In genomic region chr14:36091096-36091495, GRCh38 we compare ENCODE assay signal across 8 cellular contexts.
DNase-seq lines count a peak whose midpoint lies in the region; ATAC-seq and TF ChIP-seq lines count a peak whose summit lies in the region.

No MANE protein-coding gene starts in this region.

- no peaks in the 10 kb centered on the region for H3K27me3 ChIP-seq in BJ (ENCODE audit: control insufficient read depth, insufficient read depth, low read length)

- intact Hi-C loops in left ventricle myocardium superior (cut with micrococcal nuclease), result no loop called here

- H3K36me3 ChIP-seq in BJ (ENCODE audit: control insufficient read depth, insufficient read depth, low read length), result no peaks in the 10 kb centered on the region

- peak; percentile 89 for DNase-seq in BJ (ENCODE audit: low read depth)
- peak; percentile 4 for DNase-seq in GOT3 (lab: John Stamatoyannopoulos, UW)
- DNase-seq in NCI-H2227 (lab: John Stamatoyannopoulos, UW; ENCODE audit: unreplicated experiment), result peak; percentile 67
- no peak for DNase-seq in left ventricle myocardium superior
- DNase-seq in UCSD-AML1 (lab: John Stamatoyannopoulos, UW; ENCODE audit: unreplicated experiment), result no peak
- DNase-seq in NCI-H128 (lab: John Stamatoyannopoulos, UW; ENCODE audit: unreplicated experiment), result no peak
- no peak for DNase-seq in inferior parietal cortex (ENCODE audit: extremely low spot score)

- peak; percentile 81 for ATAC-seq in left ventricle myocardium superior
- no peak for ATAC-seq in GM19351 (IDR thresholded peaks at IDR 0.05; ENCODE audit: unreplicated experiment)

- TF ChIP-seq CTCF in BJ (IDR thresholded peaks at IDR 0.05; ENCODE audit: insufficient read depth, low read depth, low read length), result no peak

- POLR2A ChIA-PET in BJ (lab: Charles Lee), result no interaction called here

- no peak overlapping the region for H3K4me3 ChIP-seq in BJ (ENCODE audit: low read depth, low read length)

- CTCF ChIA-PET in BJ (lab: Yijun Ruan, JAX), result interaction anchor here (0.7 to 3.8 kb wide), 2 partner anchors 16 to 21 kb away, joined by 3 to 30 read pairs; no protein-coding TSS in a partner anchor

Comparison
In these comparisons a context has a peak if more than half of its experiments do, and no peak if none do; other contexts are left out.
1. DNase-seq: peak in BJ (single experiment), GOT3 (single experiment) and NCI-H2227 (single experiment); none in left ventricle myocardium superior (single experiment), UCSD-AML1 (single experiment), NCI-H128 (single experiment) and inferior parietal cortex (single experiment).